ENCODE assay signal across 12 cellular contexts in the genomic region with DNA sequence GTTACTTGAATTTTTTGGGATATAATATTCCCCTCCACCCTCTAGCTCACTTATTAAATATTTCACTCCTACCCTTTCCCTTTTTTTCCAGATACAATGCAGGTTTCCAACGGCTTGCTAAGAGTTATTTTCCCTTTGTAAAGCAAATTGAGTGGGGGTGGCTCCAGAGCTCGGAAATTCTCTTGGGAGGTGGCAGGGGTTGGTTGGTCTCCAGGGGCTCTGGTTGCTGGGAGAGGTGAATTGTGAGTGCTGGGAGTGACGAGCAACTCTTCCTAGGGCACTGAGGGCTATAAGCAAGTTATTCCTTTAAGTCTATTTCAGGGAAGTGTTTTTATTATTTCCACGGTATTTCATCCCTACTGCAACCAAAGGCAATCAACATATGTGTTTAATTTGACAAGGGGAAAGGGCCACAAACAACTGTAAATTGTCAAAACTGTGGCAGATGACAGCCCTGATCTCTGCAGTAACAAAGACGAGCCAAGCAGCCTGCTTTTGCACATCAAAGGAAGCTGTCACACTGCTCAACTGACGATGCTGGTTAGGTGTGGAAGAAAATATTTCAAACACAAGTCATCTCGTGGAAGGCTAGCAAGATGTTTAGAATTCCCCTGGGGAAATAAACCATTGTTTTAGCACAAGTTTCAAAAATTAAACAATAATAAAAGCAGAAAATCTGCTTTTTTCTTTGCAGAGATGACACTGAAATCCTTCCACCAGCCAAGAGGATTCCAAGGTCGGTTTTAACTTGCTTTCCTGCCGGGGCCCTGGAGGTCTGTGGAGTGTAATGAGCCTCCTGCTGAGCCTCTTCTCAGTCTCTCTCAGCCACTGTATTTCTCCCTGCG. TPM values are rescaled to one million over a fixed set of nuclear protein-coding genes. Genes with fewer than 3 reads are reported as not detected.
DNase-seq lines count a peak whose midpoint lies in the region; ATAC-seq, FAIRE-seq and TF ChIP-seq lines count a peak whose summit lies in the region.
"Had no signal": no experiment of that assay in that cellular context is flagged by ENCODE, and none has a peak within 500 bp of the region (broad histone marks: within the 10 kb centered on the region; RNA-seq: fewer than 3 reads in every experiment).

No MANE protein-coding gene starts in this region.

- no peak overlapping the region for H3K4me2 ChIP-seq in mammary epithelial cell (ENCODE audit: insufficient read depth, low read depth, low read length)

- TF ChIP-seq CTCF in mammary epithelial cell (conservative IDR thresholded peaks at IDR 0.05 in 1 of 2, IDR thresholded peaks at IDR 0.05 in 1 of 2; ENCODE audit: extremely low read depth in 1 of 2, insufficient read depth in 1 of 2, low read depth in 1 of 2, low read length in 2 of 2) (no peak), breast epithelium (IDR thresholded peaks at IDR 0.05) (no peak), esophagus muscularis mucosa (IDR thresholded peaks at IDR 0.05) (no peak)

- no peak overlapping the region for H3K27ac ChIP-seq in mammary epithelial cell (ENCODE audit: insufficient read depth, low read depth, low read length)
- no peak overlapping the region for H3K27ac ChIP-seq in breast epithelium
- H3K27ac ChIP-seq in esophagus muscularis mucosa (replicated peaks in 1 of 4), result no peak overlapping the region
- H3K27ac ChIP-seq: sigmoid colon had no signal

- no peak for TF ChIP-seq POLR2A in breast epithelium (IDR thresholded peaks at IDR 0.05)
- no peak for TF ChIP-seq POLR2A in esophagus muscularis mucosa (IDR thresholded peaks at IDR 0.05; ENCODE audit: low read depth)

- peak; percentile 9 for DNase-seq in mammary epithelial cell
- DNase-seq in breast epithelium (ENCODE audit: low spot score in 2 of 2), result no peak
- peak; percentile 21 for DNase-seq in RPMI7951 (ENCODE audit: low read depth)
- DNase-seq in head of caudate nucleus, result peak in 36 of 42 donors; percentile 23 to 85 (median 54)
- peak; percentile 40 for DNase-seq in urothelium cell line (ENCODE audit: low spot score)
- DNase-seq in esophagus muscularis mucosa (ENCODE audit: extremely low spot score), result no peak
- DNase-seq in activated CD4-positive, alpha-beta T cell treated with anti-CD3 and anti-CD28 coated beads for 1 hour, result no peak
- DNase-seq: activated CD4-positive, alpha-beta T cell treated with anti-CD3 and anti-CD28 coated beads, Interleukin-2, amount 50 U/mL, for 4 hours; sigmoid colon had no signal

- dilution Hi-C loops in mammary epithelial cell (cut with HindIII; ENCODE audit: low sequenced_read_pairs), result no loop called here

- no peak overlapping the region for H3K9ac ChIP-seq in mammary epithelial cell (ENCODE audit: insufficient read depth, low read length)

- no peaks in the 10 kb centered on the region for H4K20me1 ChIP-seq in mammary epithelial cell (ENCODE audit: insufficient read depth, low read length)

- H3K9me3 ChIP-seq in mammary epithelial cell (replicated peaks; ENCODE audit: insufficient read depth, low read length), result no peaks in the 10 kb centered on the region
- H3K9me3 ChIP-seq in breast epithelium, result no peaks in the 10 kb centered on the region
- H3K9me3 ChIP-seq in esophagus muscularis mucosa, result no peaks in the 10 kb centered on the region
- H3K9me3 ChIP-seq: sigmoid colon had no signal

- FAIRE-seq in urothelium cell line (lab: Jason Lieb, UNC), result no peak
- FAIRE-seq: RCC 7860 had no signal

- no peaks in the 10 kb centered on the region for H3K36me3 ChIP-seq in mammary epithelial cell (ENCODE audit: insufficient read depth, low read length)
- no peaks in the 10 kb centered on the region for H3K36me3 ChIP-seq in breast epithelium
- H3K36me3 ChIP-seq in esophagus muscularis mucosa, result no peaks in the 10 kb centered on the region
- H3K36me3 ChIP-seq: sigmoid colon had no signal

- no TSS peak for BruUV-seq in mammary epithelial cell (replicated peaks; lab: Mats Ljungman, UMichigan)

- no peak for ATAC-seq in HG02588 (IDR thresholded peaks at IDR 0.05; ENCODE audit: unreplicated experiment)
- ATAC-seq: stimulated activated memory B cell treated with anti-CD40 and anti-IgM and Interleukin-4, amounts not matched to agents 10 μg/mL and 1 μg/mL and 100 μg/mL, for 72 hours had no signal

- TF ChIP-seq EP300 in esophagus muscularis mucosa (IDR thresholded peaks at IDR 0.05), result no peak

- intact Hi-C loops in mammary epithelial cell (cut with micrococcal nuclease) (no loop called here), breast epithelium (cut with DNase I; ENCODE audit: low total_unique reads) (no loop called here), head of caudate nucleus (cut with DNase I) (no loop called here), esophagus muscularis mucosa (cut with DNase I) (no loop called here)

- CTCF ChIA-PET in mammary epithelial cell (lab: Charles Lee; ENCODE audit: low non-redundant PET), result no interaction called here

- 43% methylated on average over 10 of the region's 10 CpGs for WGBS in mammary epithelial cell (ENCODE audit: low coverage, missing lambda C conversion rate)
- WGBS in esophagus muscularis mucosa, result 23% methylated on average over 10 of the region's 10 CpGs

- no peak overlapping the region for H2AFZ ChIP-seq in mammary epithelial cell (ENCODE audit: low read depth, low read length)

- H3K4me3 ChIP-seq in mammary epithelial cell (replicated peaks in 1 of 3; ENCODE audit: insufficient read depth in 1 of 3, low read depth in 2 of 3, low read length in 3 of 3), result no peak overlapping the region
- H3K4me3 ChIP-seq in breast epithelium, result no peak overlapping the region
- no peak overlapping the region for H3K4me3 ChIP-seq in esophagus muscularis mucosa
- H3K4me3 ChIP-seq: sigmoid colon had no signal

- H3K4me1 ChIP-seq in mammary epithelial cell (ENCODE audit: insufficient read depth, low read length) (no peaks in the 10 kb centered on the region), breast epithelium (no peaks in the 10 kb centered on the region), esophagus muscularis mucosa (peaks cover 0 to 12% (median 9%) of the 10 kb centered on the region in 4 donors)
- H3K4me1 ChIP-seq: sigmoid colon had no signal

- no peaks in the 10 kb centered on the region for H3K79me2 ChIP-seq in mammary epithelial cell (ENCODE audit: insufficient read depth, low read length)

- H3K27me3 ChIP-seq in mammary epithelial cell (ENCODE audit: insufficient read depth, low read length) (no peaks in the 10 kb centered on the region), breast epithelium (no peaks in the 10 kb centered on the region), esophagus muscularis mucosa (no peaks in the 10 kb centered on the region)
- H3K27me3 ChIP-seq: sigmoid colon had no signal

- in situ Hi-C loops in mammary epithelial cell (cut with MboI; ENCODE audit: low sequenced_read_pairs in 2 of 2), result no loop called here

RNA-seq across cellular contexts. Expression of a gene that starts 34.8 kb away (rescaled TPM):
- total RNA-seq in mammary epithelial cell (10 to 100 TPM; 15.2 to 39.4 TPM), breast epithelium (10 to 100 TPM; 16.4 to 18.2 (median 17.4) TPM), esophagus muscularis mucosa (10 to 100 TPM; 17.4 to 25.1 (median 20.5) TPM)
- 11.4 TPM for polyA plus RNA-seq in mammary epithelial cell
- 25.2 TPM for polyA minus RNA-seq in mammary epithelial cell
- total RNA-seq in RPMI7951 (2014; rRNA removed; shearing (Covaris generic)), result 8.2 and 11.3 TPM in 2 replicates

Comparison
In these comparisons a context has a peak if more than half of its experiments do, and no peak if none do; other contexts are left out.
1. DNase-seq: peak in mammary epithelial cell (single experiment), RPMI7951 (single experiment), head of caudate nucleus (36 of 42) and urothelium cell line (single experiment); none in breast epithelium (0 of 2), esophagus muscularis mucosa (single experiment) and activated CD4-positive, alpha-beta T cell treated with anti-CD3 and anti-CD28 coated beads for 1 hour (single experiment).